2 cellular contexts compared by ENCODE assay signal in genomic region chr7:92722541-92722940, GRCh38.
A peak's percentile ranks its signal among the peaks of the same experiment; 100 is the strongest.
TF ChIP-seq lines count a peak whose summit lies in the region.

No MANE protein-coding gene starts in this region.

TF ChIP-seq in IMR-90, 13 proteins besides CTCF, POLR2A, EP300 and RAD21:
- TF ChIP-seq MXI1 (IDR thresholded peaks at IDR 0.05; ENCODE audit: borderline replicate concordance, low read depth, low read length) (no peak), MAFK (IDR thresholded peaks at IDR 0.05; ENCODE audit: low read depth, low read length) (peak; percentile 93), SMC3 (IDR thresholded peaks at IDR 0.05; ENCODE audit: low read depth, low read length) (no peak), RCOR1 (IDR thresholded peaks at IDR 0.05; ENCODE audit: insufficient replicate concordance, low read length) (no peak), USF2 (IDR thresholded peaks at IDR 0.05; ENCODE audit: low read depth, low read length) (no peak), NFE2L2 (IDR thresholded peaks at IDR 0.05; ENCODE audit: low read depth, low read length) (no peak), MAZ (IDR thresholded peaks at IDR 0.05; ENCODE audit: borderline replicate concordance, low read depth, low read length) (no peak), CHD1 (IDR thresholded peaks at IDR 0.05; ENCODE audit: low read depth, low read length) (no peak)

TF ChIP-seq in GM12878, 131 proteins besides CTCF, POLR2A, EP300 and RAD21:
- TF ChIP-seq JUNB (IDR thresholded peaks at IDR 0.05) (peak; percentile 74), HDAC2 (IDR thresholded peaks at IDR 0.05) (no peak), BHLHE40 (IDR thresholded peaks at IDR 0.05; ENCODE audit: borderline replicate concordance in 1 of 2, low read depth in 2 of 2, low read length in 1 of 2) (no peak), CREM (IDR thresholded peaks at IDR 0.05; ENCODE audit: low read depth) (0 out of 2 replicates have a peak, but pooled peaks have one; percentile 10), IRF4 (IDR thresholded peaks at IDR 0.05; ENCODE audit: low read depth, low read length) (peak; percentile 64; the same call in 1 of the 2 replicates)
TF ChIP-seq in GM12878: peak in this region for 3.
